Comparison of ENCODE assay signal across 8 cellular contexts in genomic region chr10:119208553-119208940, GRCh38. TPM values are rescaled to one million over a fixed set of nuclear protein-coding genes. Genes with fewer than 3 reads are reported as not detected.
A peak's percentile ranks its signal among the peaks of the same experiment; 100 is the strongest.
DNase-seq lines count a peak whose midpoint lies in the region; ATAC-seq and TF ChIP-seq lines count a peak whose summit lies in the region.

No MANE protein-coding gene starts in this region.

- H3K9ac ChIP-seq in HCT116 (ENCODE audit: low read length), result peak overlapping the region; percentile 54

- no peaks in the 10 kb centered on the region for H3K9me3 Mint-ChIP-seq in activated B cell treated with CpG ODN at 0.5 μM for 24 hours

- peaks cover 15% of the 10 kb centered on the region for H3K36me3 Mint-ChIP-seq in activated B cell treated with CpG ODN at 0.5 μM for 24 hours (ENCODE audit: low read depth)

- DNase-seq in HCT116 (ENCODE audit: low read depth, low spot score), result no peak
- DNase-seq in activated B cell treated with CpG ODN at 0.5 μM for 24 hours, result no peak
- DNase-seq in germinal center (ENCODE audit: low spot score), result peak; percentile 15
- DNase-seq in spleen, result no peak
- DNase-seq in NAMALWA (ENCODE audit: low spot score), result no peak
- DNase-seq in NCI-H146 (lab: John Stamatoyannopoulos, UW), result no peak
- DNase-seq in NCI-H526 (lab: John Stamatoyannopoulos, UW), result no peak

- H3K36me3 ChIP-seq in HCT116 (ENCODE audit: control insufficient read depth in 1 of 2, insufficient read depth in 2 of 2, low read length in 2 of 2) (no peaks in the 10 kb centered on the region), spleen (peaks cover 0 to 6% (median 0%) of the 10 kb centered on the region in 6 donors)

- TF ChIP-seq POLR2A in HCT116 (IDR thresholded peaks at IDR 0.05; ENCODE audit: borderline replicate concordance, extremely low read depth, insufficient read depth, insufficient read length) (no peak), spleen (IDR thresholded peaks at IDR 0.05) (no peak)

- no peaks in the 10 kb centered on the region for H3K27me3 Mint-ChIP-seq in activated B cell treated with CpG ODN at 0.5 μM for 24 hours

- intact Hi-C loops in HCT116 (cut with micrococcal nuclease), result loop anchor here (2.0 to 5.0 kb wide), 4 partner anchors 46 to 389 kb away; partner anchors contain the start of gene TIAL1
- intact Hi-C loops in activated B cell treated with CpG ODN at 0.5 μM for 24 hours (cut with micrococcal nuclease), result loop anchor here (1.0 kb wide), 1 partner anchor 161 kb away; no protein-coding TSS in a partner anchor
- intact Hi-C loops in spleen (cut with DNase I; ENCODE audit: low total_unique reads), result loop anchor here (5.0 kb wide), 2 partner anchors 99 to 209 kb away; no protein-coding TSS in a partner anchor

- H3K27me3 ChIP-seq in HCT116 (ENCODE audit: insufficient read depth, low read length), result no peaks in the 10 kb centered on the region
- no peaks in the 10 kb centered on the region for H3K27me3 ChIP-seq in spleen (replicated peaks in 1 of 7)

- peaks cover 49% of the 10 kb centered on the region for H3K4me1 Mint-ChIP-seq in activated B cell treated with CpG ODN at 0.5 μM for 24 hours

- no TSS peak for BruUV-seq in HCT116 (replicated peaks; lab: Mats Ljungman, UMichigan)

- ATAC-seq in HCT116 (no peak), activated B cell treated with CpG ODN at 0.5 μM for 24 hours (ENCODE audit: low read depth) (no peak), GM21423 (IDR thresholded peaks at IDR 0.05; ENCODE audit: unreplicated experiment) (no peak)

- H3K4me2 ChIP-seq in HCT116 (ENCODE audit: low read length), result peak overlapping the region; percentile 92

- peak overlapping the region; percentile 24 for H2AFZ ChIP-seq in HCT116 (ENCODE audit: low read depth, low read length, poor library complexity, severe bottlenecking)

- TF ChIP-seq CTCF in HCT116 (IDR thresholded peaks at IDR 0.05 in 2 of 3, conservative IDR thresholded peaks at IDR 0.05 in 1 of 3; ENCODE audit: borderline replicate concordance in 1 of 3, insufficient read depth in 1 of 3, low read depth in 2 of 3, low read length in 2 of 3), result no peak
- no peak for TF ChIP-seq CTCF in activated B cell treated with CpG ODN at 0.5 μM for 24 hours (IDR thresholded peaks at IDR 0.05)
- TF ChIP-seq CTCF in spleen (IDR thresholded peaks at IDR 0.05 in 8 of 11, conservative IDR thresholded peaks at IDR 0.05 in 3 of 11), result no peak

- H3K79me2 ChIP-seq in HCT116 (ENCODE audit: insufficient read depth, low read length), result no peaks in the 10 kb centered on the region

- no peaks in the 10 kb centered on the region for H3K9me3 ChIP-seq in HCT116 (ENCODE audit: control insufficient read depth in 1 of 2, insufficient read depth in 1 of 2, low read depth in 1 of 2, low read length in 2 of 2)
- no peaks in the 10 kb centered on the region for H3K9me3 ChIP-seq in spleen

- H3K4me1 ChIP-seq in HCT116 (ENCODE audit: control insufficient read depth in 1 of 2, insufficient read depth in 2 of 2, low read length in 2 of 2) (peaks cover 20 to 31% of the 10 kb centered on the region in 2 experiments; a peak in 3 of 4 replicates), spleen (peaks cover 29 to 75% (median 65%) of the 10 kb centered on the region in 6 donors)

- WGBS in spleen, 5 donors, result 1 to 4% (median 3%) methylated on average over 3 of the region's 3 CpGs

- H3K27ac ChIP-seq in HCT116 (ENCODE audit: low read depth, low read length) (no peak overlapping the region), spleen (peak overlapping the region; percentile 69 to 99 (median 97))

- H3K4me3 ChIP-seq in HCT116 (replicated peaks in 1 of 2; ENCODE audit: low read depth in 1 of 2, low read length in 2 of 2) (peak overlapping the region; percentile 48 to 69), spleen (peak overlapping the region; percentile 59 to 96 (median 86))

- H3K4me3 Mint-ChIP-seq in activated B cell treated with CpG ODN at 0.5 μM for 24 hours, result peak overlapping the region; percentile 93

- no peaks in the 10 kb centered on the region for H3K9me2 ChIP-seq in HCT116 (ENCODE audit: insufficient read depth)

- no peaks in the 10 kb centered on the region for H4K20me1 ChIP-seq in HCT116 (ENCODE audit: insufficient read depth)

- CTCF ChIA-PET in HCT116 (lab: Charles Lee) (interaction anchor here (0.6 to 4.3 kb wide), 14 partner anchors 10 to 1992 kb away, joined by 3 to 37 read pairs (median 4); no protein-coding TSS in a partner anchor), activated B cell treated with CpG ODN at 0.5 μM for 24 hours (lab: Charles Lee) (interaction anchor here (0.8 to 13.0 kb wide), 13 partner anchors 9 to 281 kb away, joined by 3 to 127 read pairs (median 6); no protein-coding TSS in a partner anchor)

- H3K27ac Mint-ChIP-seq in activated B cell treated with CpG ODN at 0.5 μM for 24 hours, result peak overlapping the region; percentile 87

- RAD21 ChIA-PET in HCT116 (lab: Charles Lee; ENCODE audit: low non-redundant PET in 1 of 2, low total read pairs in 2 of 2, uncharacterized antibody in 2 of 2, unreplicated experiment in 2 of 2), result interaction anchor here (0.8 to 1.4 kb wide), 2 partner anchors 108 to 113 kb away, joined by 3 read pairs; no protein-coding TSS in a partner anchor

- TF ChIP-seq RAD21 in HCT116 (IDR thresholded peaks at IDR 0.05; ENCODE audit: low read depth), result no peak

- POLR2A ChIA-PET in HCT116 (lab: Charles Lee), result interaction anchor here (0.6 kb wide), 1 partner anchor 230 kb away, joined by 4 read pairs; no protein-coding TSS in a partner anchor
- POLR2A ChIA-PET in activated B cell treated with CpG ODN at 0.5 μM for 24 hours (lab: Charles Lee), result interaction anchor here (0.6 to 5.6 kb wide), 11 partner anchors 17 to 318 kb away, joined by 3 to 134 read pairs (median 7); no protein-coding TSS in a partner anchor

TF ChIP-seq in HCT116, 20 proteins besides CTCF, POLR2A, EP300 and RAD21 (continues in another document):
- TF ChIP-seq SIN3A (IDR thresholded peaks at IDR 0.05; ENCODE audit: low read depth) (no peak), MAX (IDR thresholded peaks at IDR 0.05) (no peak), CEBPB (IDR thresholded peaks at IDR 0.05; ENCODE audit: low read depth) (no peak), EGR1 (IDR thresholded peaks at IDR 0.05; ENCODE audit: low read depth) (no peak), POLR2AphosphoS5 (IDR thresholded peaks at IDR 0.05; ENCODE audit: low read depth, low read length) (no peak), JUND (IDR thresholded peaks at IDR 0.05) (no peak), ELF1 (IDR thresholded peaks at IDR 0.05; ENCODE audit: borderline replicate concordance, low read depth) (no peak), ZNF274 (IDR thresholded peaks at IDR 0.05; ENCODE audit: low read depth, low read length) (no peak), ATF3 (IDR thresholded peaks at IDR 0.05) (no peak), TCF7L2 (IDR thresholded peaks at IDR 0.05; ENCODE audit: borderline replicate concordance, extremely low read depth, insufficient read depth, insufficient read length) (no peak), ZFX (IDR thresholded peaks at IDR 0.05) (no peak), YY1 (IDR thresholded peaks at IDR 0.05; ENCODE audit: extremely low read depth, insufficient replicate concordance, low read depth, low read length) (no peak), FOSL1 (IDR thresholded peaks at IDR 0.05; ENCODE audit: low read depth) (no peak), SP1 (IDR thresholded peaks at IDR 0.05; ENCODE audit: low read depth) (no peak), SRF (IDR thresholded peaks at IDR 0.05; ENCODE audit: low read depth) (no peak)

RNA-seq across cellular contexts. Expression of gene GRK5, which starts 1.2 kb away (rescaled TPM):
- 7.3 TPM for total RNA-seq in HCT116 (2021; ENCODE audit: unreplicated experiment)
- polyA plus RNA-seq in HCT116 (2012), result 9.7 and 10.0 TPM in 2 replicates
- 19.9 and 21.3 TPM in 2 replicates for total RNA-seq in activated B cell treated with CpG ODN at 0.5 μM for 24 hours
- 10 to 100 TPM; 47.2 to 85.2 (median 59.7) TPM for total RNA-seq in spleen
- 10 to 100 TPM; 15.5 to 25.0 (median 18.4) TPM for polyA plus RNA-seq in spleen

RNA-seq across cellular contexts. Expression of gene PRDX3, which starts 29.9 kb away (rescaled TPM):
- 281 TPM for total RNA-seq in HCT116 (2021; ENCODE audit: unreplicated experiment)
- 167 and 222 TPM in 2 replicates for polyA plus RNA-seq in HCT116 (2012)
- total RNA-seq in activated B cell treated with CpG ODN at 0.5 μM for 24 hours, result 62.8 and 63.7 TPM in 2 replicates
- 100 to 1,000 TPM in 3 of 7 donors, 10 to 100 TPM in 4; 77.5 to 138 (median 98.7) TPM for total RNA-seq in spleen
- polyA plus RNA-seq in spleen, result 100 to 1,000 TPM in 1 of 3 donors, 10 to 100 TPM in 2; 61.9 to 130 (median 94.2) TPM

RNA-seq across cellular contexts. Expression of gene SFXN4, which starts 43.0 kb away (rescaled TPM):
- total RNA-seq in HCT116 (2021; ENCODE audit: unreplicated experiment), result 58.2 TPM
- polyA plus RNA-seq in HCT116 (2012), result 35.4 and 50.2 TPM in 2 replicates
- total RNA-seq in activated B cell treated with CpG ODN at 0.5 μM for 24 hours, result 18.4 and 21.7 TPM in 2 replicates
- total RNA-seq in spleen, result 10 to 100 TPM; 13.3 to 32.1 (median 21.3) TPM
- 10 to 100 TPM; 39.4 to 68.3 (median 58.2) TPM for polyA plus RNA-seq in spleen
